32 cellular contexts compared by ENCODE assay signal in the genomic region with DNA sequence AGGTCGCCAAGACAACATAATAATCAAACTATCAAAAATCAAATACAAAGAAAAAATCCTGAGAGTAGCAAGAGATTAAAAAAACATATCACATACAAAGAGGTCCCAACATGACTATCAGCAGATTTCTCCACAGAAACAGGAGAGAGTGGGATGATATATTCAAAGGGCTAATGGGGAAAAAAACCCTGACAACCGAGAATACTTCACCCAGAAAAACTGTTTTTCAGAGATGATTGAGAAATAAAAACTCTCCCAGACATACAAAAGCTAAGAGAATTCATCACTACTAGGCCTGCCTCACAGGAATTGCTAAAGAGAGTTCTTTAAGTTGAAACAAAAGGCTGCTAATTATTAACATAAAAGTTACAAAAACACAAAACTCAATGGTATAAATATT.
"Had no signal": no experiment of that assay in that cellular context is flagged by ENCODE, and none has a peak within 500 bp of the region (broad histone marks: within the 10 kb centered on the region; RNA-seq: fewer than 3 reads in every experiment).

No MANE protein-coding gene starts in this region.

- H3K4me1 ChIP-seq: adrenal gland, ascending aorta, body of pancreas, breast epithelium had no signal

- H3K27ac ChIP-seq: adrenal gland, ascending aorta, body of pancreas, brain microvascular endothelial cell, breast epithelium, cardiac muscle cell had no signal

- ATAC-seq: activated naive CD4-positive, alpha-beta T cell treated with anti-CD3 and anti-CD28 coated beads, Interleukin-2, amount 50 U/mL, for 72 hours; activated naive CD8-positive, alpha-beta T cell treated with anti-CD3 and anti-CD28 coated beads, Interleukin-2, amount 50 U/mL, for 24 hours; activated T-cell treated with anti-CD3 and anti-CD28 coated beads, Interleukin-2, amount 50 U/mL, for 4 hours; activated T-cell treated with anti-CD3 and anti-CD28 coated beads, Interleukin-2, amount 50 U/mL, for 72 hours; activated T-helper 17 cell treated with anti-CD3 and anti-CD28 coated beads, Interleukin-2, amount 50 U/mL, for 72 hours; body of pancreas had no signal

- DNase-seq: activated effector memory CD4-positive, alpha-beta T cell treated with anti-CD3 and anti-CD28 coated beads, Interleukin-2, amount 50 U/mL, for 16 hours; activated effector memory CD4-positive, alpha-beta T cell treated with Interleukin-2 at 50 U/mL for 16 hours; activated gamma-delta T cell; activated gamma-delta T cell treated with Interleukin-2 at 50 U/mL for 16 hours; activated naive CD4-positive, alpha-beta T cell; activated naive CD4-positive, alpha-beta T cell treated with anti-CD3 and anti-CD28 coated beads for 36 hours; activated naive CD4-positive, alpha-beta T cell treated with anti-CD3 and anti-CD28 coated beads, Interleukin-2, amount 10 ng/mL, durations not matched to agents 7 days and 5 days; activated naive CD4-positive, alpha-beta T cell treated with anti-CD3 and anti-CD28 coated beads, Interleukin-2, amount 50 U/mL, for 16 hours; activated naive CD4-positive, alpha-beta T cell treated with Interleukin-2 at 50 U/mL for 16 hours; activated naive CD8-positive, alpha-beta T cell treated with anti-CD3 and anti-CD28 coated beads for 36 hours; activated naive CD8-positive, alpha-beta T cell treated with anti-CD3 and anti-CD28 coated beads, Interleukin-2, amount 10 ng/mL, durations not matched to agents 7 days and 5 days; activated naive CD8-positive, alpha-beta T cell treated with anti-CD3 and anti-CD28 coated beads, Interleukin-2, amount 50 U/mL, for 24 hours; activated T-cell treated with anti-CD3 and anti-CD28 coated beads, Interleukin-2, amount 50 U/mL, for 1 hour; activated T-cell treated with anti-CD3 and anti-CD28 coated beads, Interleukin-2, amount 50 U/mL, for 24 hours; activated T-cell treated with anti-CD3 and anti-CD28 coated beads, Interleukin-2, amount 50 U/mL, for 4 hours; activated T-cell treated with anti-CD3 and anti-CD28 coated beads, Interleukin-2, amount 50 U/mL, for 48 hours; activated T-cell treated with anti-CD3 and anti-CD28 coated beads, Interleukin-2, amount 50 U/mL, for 72 hours; adrenal gland; amniotic stem cell; amygdala; anterior cingulate cortex; aorta; body of pancreas; brain microvascular endothelial cell; caudate nucleus; central memory CD4-positive, alpha-beta T cell; cerebellar nuclear complex had no signal

- H3K36me3 ChIP-seq: adrenal gland, ascending aorta, brain microvascular endothelial cell, breast epithelium, cardiac muscle cell had no signal

- H3K4me3 ChIP-seq: adrenal gland, ascending aorta, body of pancreas, breast epithelium, cardiac muscle cell had no signal

- H3K27me3 ChIP-seq: adrenal gland, ascending aorta, body of pancreas, brain microvascular endothelial cell, breast epithelium, cardiac muscle cell had no signal
